Comparison of ENCODE assay signal across 18 cellular contexts in the genomic region with DNA sequence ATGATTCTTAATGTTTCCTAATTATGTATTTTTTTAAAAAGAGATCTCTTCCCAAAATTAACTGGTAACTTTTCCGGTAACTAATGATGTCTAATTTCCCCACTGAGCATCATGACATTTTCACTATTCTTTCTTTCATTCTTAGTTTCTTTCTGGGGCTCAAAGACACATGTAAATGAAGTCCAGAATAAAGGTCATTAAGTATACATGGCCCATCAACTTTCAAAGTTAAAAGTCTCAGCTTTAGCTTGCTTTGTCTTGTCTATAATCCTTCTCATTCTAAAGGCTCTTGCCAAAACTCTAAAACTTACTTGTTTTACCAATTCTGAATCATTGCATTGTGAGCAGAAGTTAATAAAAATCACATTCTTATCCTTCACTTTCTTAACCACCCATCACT. TPM values are rescaled to one million over a fixed set of nuclear protein-coding genes. Genes with fewer than 3 reads are reported as not detected.
DNase-seq lines count a peak whose midpoint lies in the region; ATAC-seq and TF ChIP-seq lines count a peak whose summit lies in the region.
"Had no signal": no experiment of that assay in that cellular context is flagged by ENCODE, and none has a peak within 500 bp of the region (broad histone marks: within the 10 kb centered on the region; RNA-seq: fewer than 3 reads in every experiment).

No MANE protein-coding gene starts in this region.

- DNase-seq in activated CD4-positive, alpha-beta T cell treated with anti-CD3 and anti-CD28 coated beads for 36 hours: no peak
- DNase-seq in activated CD4-positive, alpha-beta T cell treated with anti-CD3 and anti-CD28 coated beads for 48 hours: no peak
- DNase-seq in activated naive CD4-positive, alpha-beta T cell treated with anti-CD3 and anti-CD28 coated beads, Interleukin-2, amount 50 U/mL, for 72 hours (ENCODE audit: low spot score in 2 of 2): no peak
- DNase-seq in natural killer cell (no peak), EL (no peak), endodermal cell (no peak)
- DNase-seq: adrenal gland, Calu3, cortex of kidney, NCI-H1048, NCI-H1930, NCI-H226, NCI-H774, OCI-M1, retina, spleen had no signal

- H3K4me1 ChIP-seq in endodermal cell (ENCODE audit: control insufficient read depth, insufficient read depth, low read length): peaks cover 8% of the 10 kb centered on the region

- CTCF ChIA-PET in activated CD4-positive, alpha-beta T cell treated with anti-CD3 and anti-CD28 coated beads for 36 hours (lab: Charles Lee): interaction anchor here (0.7 to 2.4 kb wide), 5 partner anchors 9 to 30 kb away, joined by 3 to 12 read pairs (median 4); no protein-coding TSS in a partner anchor

- no peaks in the 10 kb centered on the region for H3K27me3 ChIP-seq in endodermal cell (ENCODE audit: control insufficient read depth, insufficient read depth, low read length, poor library complexity, severe bottlenecking)
- H3K27me3 ChIP-seq: adrenal gland, spleen had no signal

- H3K36me3 ChIP-seq in endodermal cell (ENCODE audit: control insufficient read depth, insufficient read depth, low read length): peaks cover 5% of the 10 kb centered on the region
- H3K36me3 ChIP-seq: adrenal gland, spleen had no signal

- H3K4me3 Mint-ChIP-seq in activated CD4-positive, alpha-beta T cell treated with anti-CD3 and anti-CD28 coated beads for 36 hours: peak overlapping the region; percentile 30
- H3K4me3 Mint-ChIP-seq in IgD-negative memory B cell (peak overlapping the region in 3 of 4 donors; percentile 1 to 70 (median 16)), natural killer cell (peak overlapping the region; percentile 51), endodermal cell (no peak overlapping the region)

- intact Hi-C loops in activated CD4-positive, alpha-beta T cell treated with anti-CD3 and anti-CD28 coated beads for 36 hours (cut with DNase I, micrococcal nuclease): loop anchor here (1.0 to 2.0 kb wide), 5 partner anchors 7 to 238 kb away; a partner anchor contains a TSS
- intact Hi-C loops in natural killer cell (cut with micrococcal nuclease): no loop called here

- TF ChIP-seq CTCF in natural killer cell (IDR thresholded peaks at IDR 0.05): no peak
- no peak for TF ChIP-seq CTCF in endodermal cell (conservative IDR thresholded peaks at IDR 0.05)

- peaks cover 61% of the 10 kb centered on the region for H3K4me1 Mint-ChIP-seq in activated CD4-positive, alpha-beta T cell treated with anti-CD3 and anti-CD28 coated beads for 36 hours
- peaks cover 31 to 44% (median 35%) of the 10 kb centered on the region in 3 donors for H3K4me1 Mint-ChIP-seq in IgD-negative memory B cell
- H3K4me1 Mint-ChIP-seq in natural killer cell: peaks cover 51 to 52% of the 10 kb centered on the region in 2 donors
- H3K4me1 Mint-ChIP-seq in endodermal cell: peaks cover 15% of the 10 kb centered on the region

- H3K27me3 Mint-ChIP-seq in activated CD4-positive, alpha-beta T cell treated with anti-CD3 and anti-CD28 coated beads for 36 hours: no peaks in the 10 kb centered on the region
- H3K27me3 Mint-ChIP-seq in IgD-negative memory B cell (no peaks in the 10 kb centered on the region), natural killer cell (ENCODE audit: low read depth in 2 of 2) (no peaks in the 10 kb centered on the region), endodermal cell (ENCODE audit: insufficient read depth) (no peaks in the 10 kb centered on the region)

- peaks cover under 1% of the 10 kb centered on the region for H3K9me3 ChIP-seq in endodermal cell (ENCODE audit: control insufficient read depth, low read length)
- H3K9me3 ChIP-seq: adrenal gland, spleen had no signal

- H3K4me3 ChIP-seq in endodermal cell (ENCODE audit: low read length): no peak overlapping the region
- H3K4me3 ChIP-seq: adrenal gland, spleen had no signal

- H3K27ac ChIP-seq in endodermal cell (ENCODE audit: low read depth, low read length): no peak overlapping the region
- H3K27ac ChIP-seq: adrenal gland had no signal

- peaks cover 27% of the 10 kb centered on the region for H3K36me3 Mint-ChIP-seq in activated CD4-positive, alpha-beta T cell treated with anti-CD3 and anti-CD28 coated beads for 36 hours (ENCODE audit: low read depth)
- H3K36me3 Mint-ChIP-seq in IgD-negative memory B cell: peaks cover 8% of the 10 kb centered on the region
- peaks cover 9 to 18% of the 10 kb centered on the region in 2 donors for H3K36me3 Mint-ChIP-seq in activated naive CD4-positive, alpha-beta T cell treated with anti-CD3 and anti-CD28 coated beads, Interleukin-2, amount 50 U/mL, for 72 hours
- H3K36me3 Mint-ChIP-seq in natural killer cell: no peaks in the 10 kb centered on the region
- peaks cover 6% of the 10 kb centered on the region for H3K36me3 Mint-ChIP-seq in endodermal cell (ENCODE audit: low read depth)

- H3K27ac Mint-ChIP-seq in activated CD4-positive, alpha-beta T cell treated with anti-CD3 and anti-CD28 coated beads for 36 hours: peak overlapping the region; percentile 89
- H3K27ac Mint-ChIP-seq in IgD-negative memory B cell (peak overlapping the region in 2 of 3 donors; percentile 20 to 37), natural killer cell (peak overlapping the region; percentile 1 to 59), endodermal cell (no peak overlapping the region)
- H3K27ac Mint-ChIP-seq in activated naive CD4-positive, alpha-beta T cell treated with anti-CD3 and anti-CD28 coated beads, Interleukin-2, amount 50 U/mL, for 72 hours: peak overlapping the region; percentile 87 to 91

- H3K9ac ChIP-seq in endodermal cell (ENCODE audit: extremely low read depth, low read length, poor library complexity, severe bottlenecking): no peak overlapping the region

- WGBS in endodermal cell (ENCODE audit: insufficient coverage in 1 of 2, insufficient read length in 1 of 2), 2 experiments: 91 to 100% methylated on average over 1 of the region's 1 CpG

- peak; percentile 14 for ATAC-seq in activated CD4-positive, alpha-beta T cell treated with anti-CD3 and anti-CD28 coated beads for 36 hours
- peak; percentile 38 to 39 for ATAC-seq in activated naive CD4-positive, alpha-beta T cell treated with anti-CD3 and anti-CD28 coated beads, Interleukin-2, amount 50 U/mL, for 72 hours
- no peak for ATAC-seq in natural killer cell
- ATAC-seq in GM21528 (IDR thresholded peaks at IDR 0.05; ENCODE audit: low FRiP score, unreplicated experiment): no peak

- POLR2A ChIA-PET in activated CD4-positive, alpha-beta T cell treated with anti-CD3 and anti-CD28 coated beads for 36 hours (lab: Charles Lee): interaction anchor here (0.6 to 1.5 kb wide), 5 partner anchors 9 to 1813 kb away, joined by 3 to 8 read pairs (median 4); a partner anchor contains a TSS

- H3K9me3 Mint-ChIP-seq in activated CD4-positive, alpha-beta T cell treated with anti-CD3 and anti-CD28 coated beads for 36 hours (ENCODE audit: low read depth): no peaks in the 10 kb centered on the region
- H3K9me3 Mint-ChIP-seq in IgD-negative memory B cell: no peaks in the 10 kb centered on the region
- H3K9me3 Mint-ChIP-seq in activated naive CD4-positive, alpha-beta T cell treated with anti-CD3 and anti-CD28 coated beads, Interleukin-2, amount 50 U/mL, for 72 hours: peaks cover 1 to 5% of the 10 kb centered on the region in 2 donors
- no peaks in the 10 kb centered on the region for H3K9me3 Mint-ChIP-seq in natural killer cell
- no peaks in the 10 kb centered on the region for H3K9me3 Mint-ChIP-seq in endodermal cell

RNA-seq across cellular contexts. Expression of a gene that starts 53.6 kb away (rescaled TPM):
- 10 to 100 TPM; 36.8 to 46.4 TPM for total RNA-seq in activated CD4-positive, alpha-beta T cell treated with anti-CD3 and anti-CD28 coated beads for 36 hours
- polyA plus RNA-seq in IgD-negative memory B cell: 8.4 TPM
- total RNA-seq in activated naive CD4-positive, alpha-beta T cell treated with anti-CD3 and anti-CD28 coated beads, Interleukin-2, amount 50 U/mL, for 72 hours: 10 to 100 TPM; 31.8 to 40.2 TPM
- total RNA-seq in natural killer cell (10 to 100 TPM; 27.7 to 32.6 (median 27.8) TPM), endodermal cell (10 to 100 TPM; 33.2 to 41.7 TPM)
- 9.5 TPM for polyA plus RNA-seq in endodermal cell (2013, experiment 1 of 2)
- polyA plus RNA-seq in endodermal cell (2013, experiment 2 of 2): 10.1 TPM

Comparison
In these comparisons a context has a peak if more than half of its experiments do, and no peak if none do; other contexts are left out.
1. ATAC-seq: peak in activated CD4-positive, alpha-beta T cell treated with anti-CD3 and anti-CD28 coated beads for 36 hours (single experiment) and activated naive CD4-positive, alpha-beta T cell treated with anti-CD3 and anti-CD28 coated beads, Interleukin-2, amount 50 U/mL, for 72 hours (2 of 2); none in natural killer cell (0 of 3) and GM21528 (single experiment).